1 cellular context compared by ENCODE assay signal in the genomic region with DNA sequence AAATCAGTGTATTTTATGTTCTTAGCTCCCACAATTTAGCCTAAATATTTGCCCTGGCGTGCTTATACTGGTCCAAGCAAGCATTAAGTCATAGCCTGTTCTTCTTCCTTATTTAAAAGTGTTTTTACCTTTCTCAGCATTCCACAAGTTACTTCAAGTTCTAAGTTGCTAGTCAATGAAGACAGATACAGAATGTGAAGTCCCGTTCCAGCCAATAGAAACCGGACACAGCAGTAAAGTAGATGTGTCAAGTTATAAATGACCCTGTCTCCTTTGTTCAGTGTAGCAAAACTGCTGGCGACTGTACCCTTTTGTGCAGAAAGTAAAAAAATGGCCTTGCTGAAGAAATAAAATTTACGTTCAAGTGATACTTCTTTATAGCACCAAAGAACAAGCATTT.
TF ChIP-seq lines count a peak whose summit lies in the region.

No MANE protein-coding gene starts in this region.

TF ChIP-seq in IMR-90, 13 proteins besides CTCF, POLR2A, EP300 and RAD21:
- no peak for TF ChIP-seq MAFK (IDR thresholded peaks at IDR 0.05; ENCODE audit: low read depth, low read length)
- TF ChIP-seq ELK1 (IDR thresholded peaks at IDR 0.05; ENCODE audit: borderline replicate concordance, low read depth, low read length), result no peak
- no peak for TF ChIP-seq CEBPB (IDR thresholded peaks at IDR 0.05; ENCODE audit: low read depth, low read length)
- no peak for TF ChIP-seq RFX5 (IDR thresholded peaks at IDR 0.05; ENCODE audit: low read depth, low read length)
